ENCODE assay signal across 23 cellular contexts in genomic region chr7:4602905-4603842, GRCh38.
"Had no signal": no experiment of that assay in that cellular context is flagged by ENCODE, and none has a peak within 500 bp of the region (broad histone marks: within the 10 kb centered on the region; RNA-seq: fewer than 3 reads in every experiment).

No MANE protein-coding gene starts in this region.

- H3K4me3 Mint-ChIP-seq: activated CD4-positive, alpha-beta memory T cell treated with anti-CD3 and anti-CD28 coated beads, Interleukin-2, amount 10 ng/mL, durations not matched to agents 7 days and 5 days; activated CD4-positive, alpha-beta T cell treated with anti-CD3 and anti-CD28 coated beads, Interleukin-2, amount 10 ng/mL, durations not matched to agents 24 days and 14 days; activated T-cell treated with anti-CD3 and anti-CD28 coated beads, Interleukin-2, amount 50 U/mL, for 72 hours; brain; naive thymus-derived CD4-positive, alpha-beta T cell; neural crest cell; stimulated activated naive CD8-positive, alpha-beta T cell treated with anti-CD3 and anti-CD28 coated beads, Interleukin-15, Interleukin-2, amounts not matched to agents 100 ng/mL and 50 ng/mL, for 24 hours; T-helper 1 cell treated with Interleukin-12 subunit alpha and Interleukin-12 subunit beta and Interleukin-4 antibody, amounts not matched to agents 30 μg/mL and 1 μg/mL, for 36 hours had no signal

- H3K4me3 ChIP-seq: dorsolateral prefrontal cortex, heart right ventricle, lower lobe of right lung, ovary, psoas muscle, right atrium auricular region, tibial nerve had no signal

- H3K9me3 Mint-ChIP-seq: activated CD4-positive, alpha-beta memory T cell treated with anti-CD3 and anti-CD28 coated beads, Interleukin-2, amount 10 ng/mL, durations not matched to agents 7 days and 5 days; activated CD4-positive, alpha-beta T cell treated with anti-CD3 and anti-CD28 coated beads, Interleukin-2, amount 10 ng/mL, durations not matched to agents 24 days and 14 days; activated T-cell treated with anti-CD3 and anti-CD28 coated beads, Interleukin-2, amount 50 U/mL, for 72 hours; neural crest cell; stimulated activated naive CD8-positive, alpha-beta T cell treated with anti-CD3 and anti-CD28 coated beads, Interleukin-15, Interleukin-2, amounts not matched to agents 100 ng/mL and 50 ng/mL, for 24 hours; T-helper 1 cell treated with Interleukin-12 subunit alpha and Interleukin-12 subunit beta and Interleukin-4 antibody, amounts not matched to agents 30 μg/mL and 1 μg/mL, for 36 hours had no signal

- H3K9me3 ChIP-seq: heart right ventricle, lower lobe of right lung, ovary, psoas muscle, right atrium auricular region had no signal

- DNase-seq: activated CD4-positive, alpha-beta memory T cell treated with anti-CD3 and anti-CD28 coated beads, Interleukin-2, amount 10 ng/mL, durations not matched to agents 7 days and 5 days; activated CD4-positive, alpha-beta T cell treated with anti-CD3 and anti-CD28 coated beads, Interleukin-2, amount 10 ng/mL, durations not matched to agents 24 days and 14 days; activated gamma-delta T cell; activated naive CD4-positive, alpha-beta T cell treated with anti-CD3 and anti-CD28 coated beads, Interleukin-2, amount 50 U/mL, for 16 hours; activated T-cell treated with anti-CD3 and anti-CD28 coated beads, Interleukin-2, amount 50 U/mL, for 72 hours; anterior cingulate cortex; central memory CD4-positive, alpha-beta T cell; heart right ventricle; left colon; lower lobe of right lung; mesendoderm; naive thymus-derived CD4-positive, alpha-beta T cell; ovary; psoas muscle; stimulated activated CD4-positive, alpha-beta T cell treated with anti-CD3 and anti-CD28 coated beads, Interleukin-4, amount 100 ng/mL, for 24 hours; T1000 had no signal

- H3K36me3 ChIP-seq: heart right ventricle, lower lobe of right lung, ovary, right atrium auricular region, tibial nerve had no signal

- H3K27ac Mint-ChIP-seq: activated CD4-positive, alpha-beta memory T cell treated with anti-CD3 and anti-CD28 coated beads, Interleukin-2, amount 10 ng/mL, durations not matched to agents 7 days and 5 days; activated CD4-positive, alpha-beta T cell treated with anti-CD3 and anti-CD28 coated beads, Interleukin-2, amount 10 ng/mL, durations not matched to agents 24 days and 14 days; activated T-cell treated with anti-CD3 and anti-CD28 coated beads, Interleukin-2, amount 50 U/mL, for 72 hours; brain; naive thymus-derived CD4-positive, alpha-beta T cell; stimulated activated naive CD8-positive, alpha-beta T cell treated with anti-CD3 and anti-CD28 coated beads, Interleukin-15, Interleukin-2, amounts not matched to agents 100 ng/mL and 50 ng/mL, for 24 hours; T-helper 1 cell treated with Interleukin-12 subunit alpha and Interleukin-12 subunit beta and Interleukin-4 antibody, amounts not matched to agents 30 μg/mL and 1 μg/mL, for 36 hours had no signal

- H3K4me1 Mint-ChIP-seq: activated CD4-positive, alpha-beta memory T cell treated with anti-CD3 and anti-CD28 coated beads, Interleukin-2, amount 10 ng/mL, durations not matched to agents 7 days and 5 days; activated CD4-positive, alpha-beta T cell treated with anti-CD3 and anti-CD28 coated beads, Interleukin-2, amount 10 ng/mL, durations not matched to agents 24 days and 14 days had no signal

- H3K27me3 ChIP-seq: dorsolateral prefrontal cortex, ovary, right atrium auricular region, tibial nerve had no signal

- H3K4me1 ChIP-seq: heart right ventricle, lower lobe of right lung, psoas muscle, right atrium auricular region, tibial nerve had no signal

- H3K27me3 Mint-ChIP-seq: activated CD4-positive, alpha-beta memory T cell treated with anti-CD3 and anti-CD28 coated beads, Interleukin-2, amount 10 ng/mL, durations not matched to agents 7 days and 5 days; activated CD4-positive, alpha-beta T cell treated with anti-CD3 and anti-CD28 coated beads, Interleukin-2, amount 10 ng/mL, durations not matched to agents 24 days and 14 days had no signal

- H3K27ac ChIP-seq: dorsolateral prefrontal cortex, heart right ventricle, lower lobe of right lung, ovary, psoas muscle, right atrium auricular region, tibial nerve had no signal

- H3K36me3 Mint-ChIP-seq: brain; naive thymus-derived CD4-positive, alpha-beta T cell had no signal
